1 cellular context compared by ENCODE assay signal in genomic region chr11:83070044-83070877, GRCh38.
TF ChIP-seq lines count a peak whose summit lies in the region.

No MANE protein-coding gene starts in this region.

TF ChIP-seq in IMR-90, 13 proteins besides CTCF, POLR2A, EP300 and RAD21 (continued from another document):
- TF ChIP-seq ELK1 (IDR thresholded peaks at IDR 0.05; ENCODE audit: borderline replicate concordance, low read depth, low read length) (no peak), FOS (IDR thresholded peaks at IDR 0.05; ENCODE audit: low read depth, low read length) (no peak), USF2 (IDR thresholded peaks at IDR 0.05; ENCODE audit: low read depth, low read length) (no peak), RCOR1 (IDR thresholded peaks at IDR 0.05; ENCODE audit: insufficient replicate concordance, low read length) (no peak)
